In genomic region chr5:16131878-16132277, GRCh38 we compare ENCODE assay signal across 22 cellular contexts. TPM values are rescaled to one million over a fixed set of nuclear protein-coding genes. Genes with fewer than 3 reads are reported as not detected.
"Had no signal": no experiment of that assay in that cellular context is flagged by ENCODE, and none has a peak within 500 bp of the region (broad histone marks: within the 10 kb centered on the region; RNA-seq: fewer than 3 reads in every experiment).

No MANE protein-coding gene starts in this region.

- ATAC-seq: activated T-cell treated with anti-CD3 and anti-CD28 coated beads, Interleukin-2, amount 50 U/mL, for 4 hours; PC-3; T-helper 17 cell had no signal

- DNase-seq: activated B cell treated with CpG ODN at 0.5 μM for 24 hours; activated CD4-positive, alpha-beta memory T cell treated with anti-CD3 and anti-CD28 coated beads for 36 hours; activated CD4-positive, alpha-beta T cell treated with anti-CD3 and anti-CD28 coated beads for 1 hour; activated CD4-positive, alpha-beta T cell treated with anti-CD3 and anti-CD28 coated beads, Interleukin-2, amount 10 ng/mL, durations not matched to agents 24 days and 14 days; activated CD8-positive, alpha-beta memory T cell treated with anti-CD3 and anti-CD28 coated beads for 24 hours; activated effector memory CD4-positive, alpha-beta T cell treated with anti-CD3 and anti-CD28 coated beads, Interleukin-2, amount 50 U/mL, for 16 hours; activated naive CD4-positive, alpha-beta T cell treated with Interleukin-2 at 50 U/mL for 16 hours; activated T-cell treated with anti-CD3 and anti-CD28 coated beads, Interleukin-2, amount 50 U/mL, for 4 hours; amygdala; MG63; MV-4-11; NCI-H1092 treated with DMSO at 0.1 percent for 48 hours; NCI-H1417 treated with DMSO at 0.1 percent for 48 hours; NCI-H1694; NCI-H2029; NCI-H2107; NCI-H526 treated with DMSO at 0.1 percent for 48 hours; PC-3; SIG-M5; T-helper 17 cell; T-helper 9 cell had no signal

RNA-seq across cellular contexts. Expression of gene MARCHF11, which starts 47.7 kb away (rescaled TPM):
- total RNA-seq: activated B cell treated with CpG ODN at 0.5 μM for 24 hours; activated CD4-positive, alpha-beta memory T cell treated with anti-CD3 and anti-CD28 coated beads for 36 hours; activated CD4-positive, alpha-beta T cell treated with anti-CD3 and anti-CD28 coated beads, Interleukin-2, amount 10 ng/mL, durations not matched to agents 24 days and 14 days; activated T-cell treated with anti-CD3 and anti-CD28 coated beads, Interleukin-2, amount 50 U/mL, for 4 hours; astrocyte; PC-3; T-helper 17 cell had no signal
